Comparison of ENCODE assay signal across 2 cellular contexts in the genomic region with DNA sequence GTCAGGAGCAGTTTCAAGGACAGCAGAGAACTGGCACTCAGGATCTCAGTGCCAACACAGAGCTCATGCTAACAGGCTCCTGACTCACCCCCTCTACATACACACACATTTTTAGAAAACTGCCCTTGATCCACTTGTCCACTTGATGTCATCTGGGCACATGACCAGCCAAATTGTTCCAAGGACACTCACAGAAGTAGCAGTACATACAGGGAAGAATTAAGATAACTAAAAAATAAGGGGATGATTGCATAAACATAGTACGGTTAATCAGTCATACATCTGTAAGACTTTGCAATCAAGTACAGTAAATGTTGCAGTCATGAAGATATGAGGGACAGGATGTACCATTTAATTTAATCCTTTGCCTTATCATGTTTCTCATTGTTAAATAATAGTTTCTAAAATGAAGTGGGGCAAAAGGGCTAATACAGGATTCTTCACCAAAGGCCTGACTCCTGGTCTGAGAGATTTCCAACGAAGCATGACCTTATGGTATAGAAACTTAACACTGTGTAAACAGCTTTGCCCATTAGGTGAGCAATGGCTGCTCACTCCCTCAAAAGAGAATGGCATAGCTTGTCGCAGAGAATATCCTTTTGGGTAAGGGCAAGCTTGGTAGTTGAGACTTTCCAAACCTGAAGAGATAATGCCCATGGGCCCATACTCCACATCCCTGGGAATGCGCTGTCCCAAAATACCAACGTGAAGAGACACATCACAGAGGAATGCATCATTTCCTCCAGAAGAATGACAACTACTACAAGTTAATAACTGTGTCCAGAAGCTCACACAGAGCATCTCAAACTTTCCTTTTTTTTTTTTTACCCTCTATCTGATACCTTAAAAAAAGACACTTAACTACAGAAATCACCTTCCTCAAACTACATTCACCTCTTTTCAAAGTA.
TF ChIP-seq lines count a peak whose summit lies in the region.

No MANE protein-coding gene starts in this region.

TF ChIP-seq in A549, 52 proteins besides CTCF, POLR2A, EP300 and RAD21 (continued from another document):
- TF ChIP-seq MAFK (IDR thresholded peaks at IDR 0.05; ENCODE audit: partially characterized antibody) (no peak), RARB (CRISPR knock-in tag; IDR thresholded peaks at IDR 0.05) (no peak), MYC (IDR thresholded peaks at IDR 0.05; ENCODE audit: borderline replicate concordance, low read length) (no peak), MAZ (IDR thresholded peaks at IDR 0.05; ENCODE audit: borderline replicate concordance, low read depth, low read length) (no peak), ZFP36 (IDR thresholded peaks at IDR 0.05; ENCODE audit: borderline replicate concordance, partially characterized antibody) (no peak), FOSL2 (IDR thresholded peaks at IDR 0.05) (no peak), FOSL2 (CRISPR knock-in tag; IDR thresholded peaks at IDR 0.05) (no peak), HES2 (IDR thresholded peaks at IDR 0.05) (no peak), KDM5A (IDR thresholded peaks at IDR 0.05) (no peak), SMC3 (IDR thresholded peaks at IDR 0.05) (no peak)

TF ChIP-seq in GM12878, 131 proteins besides CTCF, POLR2A, EP300 and RAD21 (continued from another document):
- TF ChIP-seq ZBTB40 (IDR thresholded peaks at IDR 0.05; ENCODE audit: borderline replicate concordance), result no peak
